21 cellular contexts compared by ENCODE assay signal in genomic region chr2:19195681-19196080, GRCh38.
DNase-seq lines count a peak whose midpoint lies in the region; ATAC-seq, FAIRE-seq and TF ChIP-seq lines count a peak whose summit lies in the region.
"Had no signal": no experiment of that assay in that cellular context is flagged by ENCODE, and none has a peak within 500 bp of the region (broad histone marks: within the 10 kb centered on the region; RNA-seq: fewer than 3 reads in every experiment).

No MANE protein-coding gene starts in this region.

- no peak for FAIRE-seq in A549 (lab: Jason Lieb, UNC)
- FAIRE-seq: G401.6, GM12891, GM19239 had no signal

- no peak overlapping the region for H3K27ac ChIP-seq in A549
- no peak overlapping the region for H3K27ac ChIP-seq in mesenchymal stem cell (ENCODE audit: low read length, poor library complexity, severe bottlenecking)
- H3K27ac ChIP-seq: C4-2B had no signal

- H2BK5ac ChIP-seq in mesenchymal stem cell (ENCODE audit: low read depth, low read length, poor library complexity, severe bottlenecking) = no peak overlapping the region

- H3K18ac ChIP-seq in mesenchymal stem cell (ENCODE audit: low read depth in 1 of 2, low read length in 2 of 2) = no peak overlapping the region

- DNase-seq in A549 (ENCODE audit: low read depth in 1 of 2, low spot score in 1 of 2) (no peak), SK-N-DZ (ENCODE audit: low spot score) (peak; percentile 1), epithelial cell of esophagus (ENCODE audit: low read depth) (peak; percentile 44), mesenchymal stem cell (peak; percentile 13), HUDEP-2 (lab: John Stamatoyannopoulos, UW; ENCODE audit: unreplicated experiment in 76 of 76) (no peak), NCI-H1930 (lab: John Stamatoyannopoulos, UW) (no peak), NCI-H187 (lab: John Stamatoyannopoulos, UW) (no peak)
- DNase-seq: 8988T, COR-L47, DMS53, HCEC 1CT, MV-4-11, NCI-H1436 treated with DMSO at 0.1 percent for 48 hours, NCI-H345, NCI-H748 treated with DMSO at 0.1 percent for 48 hours, Right ventricle myocardium superior had no signal

- H3K36me3 ChIP-seq in mesenchymal stem cell (ENCODE audit: control insufficient read depth in 1 of 2, insufficient read depth in 2 of 2, low read depth in 1 of 2, low read length in 2 of 2) = no peaks in the 10 kb centered on the region

- H3K9me3 ChIP-seq in A549 = no peaks in the 10 kb centered on the region
- peaks cover 16% of the 10 kb centered on the region for H3K9me3 ChIP-seq in mesenchymal stem cell (ENCODE audit: control insufficient read depth, low read length)

- no peak overlapping the region for H3K23ac ChIP-seq in mesenchymal stem cell (ENCODE audit: low read length in 2 of 2)

- no peak overlapping the region for H2AK5ac ChIP-seq in mesenchymal stem cell (ENCODE audit: low read length, severe bottlenecking)

- H4K91ac ChIP-seq in mesenchymal stem cell (ENCODE audit: low read length) = no peak overlapping the region

- no peak overlapping the region for H3K4ac ChIP-seq in mesenchymal stem cell (ENCODE audit: low read depth in 1 of 2, low read length in 2 of 2)

- no peak overlapping the region for H4K8ac ChIP-seq in mesenchymal stem cell (ENCODE audit: low read length)

- no peaks in the 10 kb centered on the region for H3K27me3 ChIP-seq in mesenchymal stem cell (ENCODE audit: control insufficient read depth in 1 of 2, insufficient read depth in 1 of 2, low read length in 2 of 2)

- H3K4me1 ChIP-seq in A549 (peaks cover 4% of the 10 kb centered on the region; the same call in 1 of the 3 replicates), mesenchymal stem cell (ENCODE audit: control insufficient read depth, insufficient read depth, low read depth, low read length) (no peaks in the 10 kb centered on the region)

- POLR2A ChIA-PET in A549 (lab: Yijun Ruan, JAX) = no interaction called here

- TF ChIP-seq POLR2A in A549 (IDR thresholded peaks at IDR 0.05; ENCODE audit: low read length) = no peak

- CTCF ChIA-PET in A549 (lab: Yijun Ruan, JAX) = interaction anchor here (0.6 to 0.8 kb wide), 2 partner anchors 35 to 551 kb away, joined by 3 read pairs; no protein-coding TSS in a partner anchor

- H2AFZ ChIP-seq in mesenchymal stem cell (ENCODE audit: low read depth, low read length) = no peak overlapping the region

- no peak overlapping the region for H3K9ac ChIP-seq in mesenchymal stem cell (ENCODE audit: low read length)

- no peak for TF ChIP-seq CTCF in A549 (IDR thresholded peaks at IDR 0.05)
- no peak for TF ChIP-seq CTCF in epithelial cell of esophagus (IDR thresholded peaks at IDR 0.05; ENCODE audit: insufficient read depth, low read depth, low read length, missing control alignments)

- H2BK120ac ChIP-seq in mesenchymal stem cell (ENCODE audit: low read depth, low read length) = no peak overlapping the region

- H3K4me3 ChIP-seq in A549 = no peak overlapping the region
- no peak overlapping the region for H3K4me3 ChIP-seq in epithelial cell of esophagus (ENCODE audit: low read length)
- H3K4me3 ChIP-seq in mesenchymal stem cell (ENCODE audit: insufficient read depth in 1 of 2, low read depth in 1 of 2, low read length in 2 of 2) = no peak overlapping the region

- H2BK15ac ChIP-seq in mesenchymal stem cell (ENCODE audit: low read depth, poor library complexity, severe bottlenecking) = no peak overlapping the region

- peak; percentile 24 to 55; a peak in 2 of 6 replicates for ATAC-seq in A549
- no peak for ATAC-seq in HG02642 (IDR thresholded peaks at IDR 0.05; ENCODE audit: poor library complexity, unreplicated experiment)

- H3K79me1 ChIP-seq in mesenchymal stem cell (replicated peaks; ENCODE audit: low read length, poor library complexity, severe bottlenecking) = no peaks in the 10 kb centered on the region

- WGBS in A549 (ENCODE audit: missing lambda C conversion rate) = 77% methylated on average over 1 of the region's 1 CpG
- 64% methylated on average over 1 of the region's 1 CpG for WGBS in mesenchymal stem cell

- TF ChIP-seq EP300 in A549 (IDR thresholded peaks at IDR 0.05) = no peak

- no peak overlapping the region for H3K4me2 ChIP-seq in A549
- H3K4me2 ChIP-seq in mesenchymal stem cell (ENCODE audit: low read length, poor library complexity, severe bottlenecking) = no peak overlapping the region

- TF ChIP-seq RAD21 in A549 (conservative IDR thresholded peaks at IDR 0.05 in 1 of 2, IDR thresholded peaks at IDR 0.05 in 1 of 2) = no peak

- no peak overlapping the region for H3K14ac ChIP-seq in mesenchymal stem cell (ENCODE audit: low read length in 2 of 2)

- no peak overlapping the region for H2BK12ac ChIP-seq in mesenchymal stem cell (ENCODE audit: low read length in 2 of 2)

TF ChIP-seq in A549, 52 proteins besides CTCF, POLR2A, EP300 and RAD21:
- TF ChIP-seq NPAS2 (CRISPR knock-in tag; IDR thresholded peaks at IDR 0.05; ENCODE audit: borderline replicate concordance) (no peak), JUN (IDR thresholded peaks at IDR 0.05) (no peak), CBX2 (IDR thresholded peaks at IDR 0.05; ENCODE audit: borderline replicate concordance, low read depth) (no peak), PHF8 (IDR thresholded peaks at IDR 0.05; ENCODE audit: borderline replicate concordance, low read depth) (no peak), RARB (CRISPR knock-in tag; IDR thresholded peaks at IDR 0.05) (no peak), HMGXB4 (CRISPR knock-in tag; IDR thresholded peaks at IDR 0.05; ENCODE audit: borderline replicate concordance) (no peak)
TF ChIP-seq in A549: peak in this region for 0.

Comparison
In these comparisons a context has a peak if more than half of its experiments do, and no peak if none do; other contexts are left out.
1. DNase-seq: peak in SK-N-DZ (single experiment), epithelial cell of esophagus (single experiment) and mesenchymal stem cell (single experiment); none in A549 (0 of 2), HUDEP-2 (0 of 76), NCI-H1930 (0 of 2) and NCI-H187 (0 of 2).